8 cellular contexts compared by ENCODE assay signal in genomic region chr2:232781765-232782164, GRCh38. TPM values are rescaled to one million over a fixed set of nuclear protein-coding genes. Genes with fewer than 3 reads are reported as not detected.
DNase-seq lines count a peak whose midpoint lies in the region; ATAC-seq, FAIRE-seq and TF ChIP-seq lines count a peak whose summit lies in the region.

No MANE protein-coding gene starts in this region.

- H3K27ac ChIP-seq in astrocyte (ENCODE audit: low read depth, low read length) (peak overlapping the region; percentile 4), colonic mucosa (no peak overlapping the region)

- no peaks in the 10 kb centered on the region for H3K9me3 ChIP-seq in astrocyte (ENCODE audit: insufficient read depth, low read depth, low read length)
- no peaks in the 10 kb centered on the region for H3K9me3 ChIP-seq in colonic mucosa

- H3K36me3 ChIP-seq in astrocyte (ENCODE audit: insufficient read depth, low read length) (no peaks in the 10 kb centered on the region), colonic mucosa (no peaks in the 10 kb centered on the region)

- no peaks in the 10 kb centered on the region for H3K79me2 ChIP-seq in astrocyte (ENCODE audit: insufficient read depth, low read length)

- H3K36me3 Mint-ChIP-seq in astrocyte (ENCODE audit: low read depth, unreplicated experiment), result peaks cover 12% of the 10 kb centered on the region
- peaks cover 16% of the 10 kb centered on the region for H3K36me3 Mint-ChIP-seq in mesothelial cell of epicardium

- H3K9me3 Mint-ChIP-seq in astrocyte (ENCODE audit: unreplicated experiment) (no peaks in the 10 kb centered on the region), mesothelial cell of epicardium (no peaks in the 10 kb centered on the region)

- H2AFZ ChIP-seq in astrocyte (ENCODE audit: low read depth, low read length), result no peak overlapping the region

- H3K4me3 Mint-ChIP-seq in astrocyte (ENCODE audit: unreplicated experiment) (no peak overlapping the region), mesothelial cell of epicardium (no peak overlapping the region)

- H3K27me3 ChIP-seq in astrocyte (ENCODE audit: insufficient read depth, low read length), result no peaks in the 10 kb centered on the region
- H3K27me3 ChIP-seq in colonic mucosa, result no peaks in the 10 kb centered on the region

- TF ChIP-seq CTCF in astrocyte (IDR thresholded peaks at IDR 0.05; ENCODE audit: insufficient read depth, low read depth, low read length), result no peak
- TF ChIP-seq CTCF in mesothelial cell of epicardium (IDR thresholded peaks at IDR 0.05; ENCODE audit: unreplicated experiment), result no peak
- TF ChIP-seq CTCF in colonic mucosa (IDR thresholded peaks at IDR 0.05), result no peak

- no peak overlapping the region for H3K4me2 ChIP-seq in astrocyte (ENCODE audit: low read length)

- H3K27ac Mint-ChIP-seq in astrocyte (ENCODE audit: unreplicated experiment) (no peak overlapping the region), mesothelial cell of epicardium (no peak overlapping the region)

- H3K4me1 ChIP-seq in astrocyte (ENCODE audit: insufficient read depth, low read length) (no peaks in the 10 kb centered on the region), colonic mucosa (no peaks in the 10 kb centered on the region)

- H3K27me3 Mint-ChIP-seq in astrocyte (ENCODE audit: low read depth, unreplicated experiment) (no peaks in the 10 kb centered on the region), mesothelial cell of epicardium (ENCODE audit: low read depth) (no peaks in the 10 kb centered on the region)

- ATAC-seq in GM19468 (IDR thresholded peaks at IDR 0.05; ENCODE audit: extremely low read depth, unreplicated experiment) (peak; percentile 68), left lobe of liver (no peak)

- H3K4me1 Mint-ChIP-seq in astrocyte (ENCODE audit: low read depth, unreplicated experiment) (peaks cover 5% of the 10 kb centered on the region), mesothelial cell of epicardium (peaks cover 19% of the 10 kb centered on the region)

- no peak overlapping the region for H3K9ac ChIP-seq in astrocyte (ENCODE audit: low read length)
- no peak overlapping the region for H3K9ac ChIP-seq in colonic mucosa (ENCODE audit: low read depth in 2 of 2, low read length in 2 of 2)

- intact Hi-C loops in colonic mucosa (cut with DNase I), result no loop called here

- H3K4me3 ChIP-seq in astrocyte (ENCODE audit: insufficient read depth, low read depth, low read length), result no peak overlapping the region
- no peak overlapping the region for H3K4me3 ChIP-seq in colonic mucosa

- FAIRE-seq in astrocyte (lab: Jason Lieb, UNC), result no peak

- DNase-seq in Daoy (ENCODE audit: low read depth) (peak; percentile 82), HK-2 (ENCODE audit: unreplicated experiment) (peak; percentile 52), astrocyte (ENCODE audit: low read depth) (peak; percentile 85), mesothelial cell of epicardium (ENCODE audit: low spot score in 2 of 2, unreplicated experiment in 2 of 2) (no peak), colonic mucosa (no peak), left lobe of liver (ENCODE audit: low spot score) (no peak)
- DNase-seq in stimulated activated CD4-positive, alpha-beta T cell treated with anti-CD3 and anti-CD28 coated beads, Interleukin-1b, Interleukin-23, amount 100 ng/mL, for 48 hours, result peak; percentile 23

- peaks cover 11% of the 10 kb centered on the region for H4K20me1 ChIP-seq in astrocyte (ENCODE audit: insufficient read depth, low read length)

RNA-seq across cellular contexts. Expression of gene KCNJ13, which starts 5.4 kb away (rescaled TPM):
- total RNA-seq in Daoy (2014; rRNA removed; shearing (Covaris generic)), result not detected in 2 replicates
- total RNA-seq in astrocyte, result not detected in 2 replicates
- total RNA-seq in mesothelial cell of epicardium, result 0.35 to 0.60 TPM (median 0.41 TPM) in 3 replicates
- total RNA-seq in colonic mucosa, result under 1 TPM in 1 of 2 donors, not detected in 1; 0.32 TPM
- total RNA-seq in left lobe of liver, result not detected

Comparison
In these comparisons a context has a peak if more than half of its experiments do, and no peak if none do; other contexts are left out.
1. DNase-seq: peak in Daoy (single experiment), HK-2 (single experiment), astrocyte (single experiment) and stimulated activated CD4-positive, alpha-beta T cell treated with anti-CD3 and anti-CD28 coated beads, Interleukin-1b, Interleukin-23, amount 100 ng/mL, for 48 hours (single experiment); none in mesothelial cell of epicardium (0 of 2), colonic mucosa (single experiment) and left lobe of liver (single experiment).